In genomic region chr14:91409240-91409639, GRCh38 we compare ENCODE assay signal across 8 cellular contexts. TPM values are rescaled to one million over a fixed set of nuclear protein-coding genes. Genes with fewer than 3 reads are reported as not detected.
A peak's percentile ranks its signal among the peaks of the same experiment; 100 is the strongest.
DNase-seq lines count a peak whose midpoint lies in the region; ATAC-seq lines count a peak whose summit lies in the region.
"Not testable (repeated sequence)": the region's sequence is repeated elsewhere in the genome, so short reads cannot be mapped to it uniquely, and the experiment has no call there.

No MANE protein-coding gene starts in this region.

- intact Hi-C loops in naive thymus-derived CD4-positive, alpha-beta T cell (cut with micrococcal nuclease) = not testable (repeated sequence)

- H3K27me3 Mint-ChIP-seq in T-helper 17 cell; activated CD4-positive, alpha-beta memory T cell treated with anti-CD3 and anti-CD28 coated beads, Interleukin-2, amount 10 ng/mL, durations not matched to agents 7 days and 5 days; activated T-helper 17 cell treated with anti-CD3 and anti-CD28 coated beads, Interleukin-2, amount 50 U/mL, for 72 hours; activated naive CD8-positive, alpha-beta T cell treated with anti-CD3 and anti-CD28 coated beads, Interleukin-2, amount 10 ng/mL, durations not matched to agents 7 days and 5 days; naive thymus-derived CD4-positive, alpha-beta T cell; stimulated activated naive B cell treated with anti-CD40 and anti-IgM and Interleukin-4, amounts not matched to agents 10 μg/mL and 1 μg/mL and 100 μg/mL, for 72 hours: not testable (repeated sequence)

- H3K9ac ChIP-seq in BLaER1 treated with 17β-estradiol and CSF1 and Interleukin-3, amounts not matched to agents 10 nM and 100 nM = 0 out of 22 replicates have a peak overlapping the region, but pooled peaks of 1 of the 11 experiments have one; percentile 35

- peaks cover 11% of the 10 kb centered on the region for H3K36me3 Mint-ChIP-seq in T-helper 17 cell (ENCODE audit: low read depth)
- peaks cover 87% of the 10 kb centered on the region for H3K36me3 Mint-ChIP-seq in activated CD4-positive, alpha-beta memory T cell treated with anti-CD3 and anti-CD28 coated beads, Interleukin-2, amount 10 ng/mL, durations not matched to agents 7 days and 5 days (ENCODE audit: low read depth)
- peaks cover 85% of the 10 kb centered on the region for H3K36me3 Mint-ChIP-seq in activated T-helper 17 cell treated with anti-CD3 and anti-CD28 coated beads, Interleukin-2, amount 50 U/mL, for 72 hours (ENCODE audit: low read depth)
- H3K36me3 Mint-ChIP-seq in activated naive CD8-positive, alpha-beta T cell treated with anti-CD3 and anti-CD28 coated beads, Interleukin-2, amount 10 ng/mL, durations not matched to agents 7 days and 5 days = peaks cover 47% of the 10 kb centered on the region
- H3K36me3 Mint-ChIP-seq in naive thymus-derived CD4-positive, alpha-beta T cell = peaks cover 16 to 61% (median 47%) of the 10 kb centered on the region in 5 donors
- H3K36me3 Mint-ChIP-seq in stimulated activated naive B cell treated with anti-CD40 and anti-IgM and Interleukin-4, amounts not matched to agents 10 μg/mL and 1 μg/mL and 100 μg/mL, for 72 hours = peaks cover 61 to 74% of the 10 kb centered on the region in 2 donors

- CTCF ChIA-PET in activated CD4-positive, alpha-beta memory T cell treated with anti-CD3 and anti-CD28 coated beads, Interleukin-2, amount 10 ng/mL, durations not matched to agents 7 days and 5 days (lab: Charles Lee) = interaction anchor here (0.7 to 1.4 kb wide), 3 partner anchors 9 to 92 kb away, joined by 3 to 7 read pairs (median 4); no protein-coding TSS in a partner anchor
- CTCF ChIA-PET in naive thymus-derived CD4-positive, alpha-beta T cell (lab: Charles Lee) = interaction anchor here (0.5 to 1.5 kb wide), 6 partner anchors 9 to 234 kb away, joined by 3 to 7 read pairs (median 4); partner anchors contain the start of gene CCDC88C

- POLR2A ChIA-PET in activated CD4-positive, alpha-beta memory T cell treated with anti-CD3 and anti-CD28 coated beads, Interleukin-2, amount 10 ng/mL, durations not matched to agents 7 days and 5 days (lab: Charles Lee) = interaction anchor here (1.3 to 2.1 kb wide), 4 partner anchors 9 to 59 kb away, joined by 8 to 15 read pairs (median 11); partner anchors contain the start of gene CCDC88C
- POLR2A ChIA-PET in activated naive CD8-positive, alpha-beta T cell treated with anti-CD3 and anti-CD28 coated beads, Interleukin-2, amount 10 ng/mL, durations not matched to agents 7 days and 5 days (lab: Charles Lee) = interaction anchor here (0.7 to 1.6 kb wide), 6 partner anchors 9 to 475 kb away, joined by 3 to 10 read pairs (median 3); partner anchors contain the start of gene CCDC88C
- POLR2A ChIA-PET in naive thymus-derived CD4-positive, alpha-beta T cell (lab: Charles Lee) = interaction anchor here (0.9 to 1.8 kb wide), 7 partner anchors 9 to 92 kb away, joined by 3 to 7 read pairs (median 5); partner anchors contain the start of gene CCDC88C

- H4K20me1 ChIP-seq in BLaER1 treated with 17β-estradiol and CSF1 and Interleukin-3, amounts not matched to agents 10 nM and 100 nM = peaks cover 0 to 91% (median 81%) of the 10 kb centered on the region in 11 experiments; a peak in 19 of 22 replicates

- H3K9me3 Mint-ChIP-seq in activated CD4-positive, alpha-beta memory T cell treated with anti-CD3 and anti-CD28 coated beads, Interleukin-2, amount 10 ng/mL, durations not matched to agents 7 days and 5 days; activated T-helper 17 cell treated with anti-CD3 and anti-CD28 coated beads, Interleukin-2, amount 50 U/mL, for 72 hours; activated naive CD8-positive, alpha-beta T cell treated with anti-CD3 and anti-CD28 coated beads, Interleukin-2, amount 10 ng/mL, durations not matched to agents 7 days and 5 days; naive thymus-derived CD4-positive, alpha-beta T cell; stimulated activated naive B cell treated with anti-CD40 and anti-IgM and Interleukin-4, amounts not matched to agents 10 μg/mL and 1 μg/mL and 100 μg/mL, for 72 hours: not testable (repeated sequence)

- peak overlapping the region in 5 of 11 experiments; percentile 13 to 66 (median 43); a peak in 6 of 22 replicates for H3K27ac ChIP-seq in BLaER1 treated with 17β-estradiol and CSF1 and Interleukin-3, amounts not matched to agents 10 nM and 100 nM
- H3K27ac ChIP-seq in KOPT-K1 (ENCODE audit: low read depth, low read length, poor library complexity, severe bottlenecking) = peak overlapping the region; percentile 78
- H3K27ac ChIP-seq in naive thymus-derived CD4-positive, alpha-beta T cell (ENCODE audit: low read depth, low read length) = peak overlapping the region; percentile 95

- DNase-seq in T-helper 17 cell; activated CD4-positive, alpha-beta memory T cell treated with anti-CD3 and anti-CD28 coated beads, Interleukin-2, amount 10 ng/mL, durations not matched to agents 7 days and 5 days; stimulated activated naive B cell treated with anti-CD40 and anti-IgM and Interleukin-4, amounts not matched to agents 10 μg/mL and 1 μg/mL and 100 μg/mL, for 72 hours: not testable (repeated sequence)
- DNase-seq in activated naive CD8-positive, alpha-beta T cell treated with anti-CD3 and anti-CD28 coated beads, Interleukin-2, amount 10 ng/mL, durations not matched to agents 7 days and 5 days = peak; percentile 24
- peak in 1 of 9 donors; percentile 16 for DNase-seq in naive thymus-derived CD4-positive, alpha-beta T cell

- peaks cover 14 to 64% (median 44%) of the 10 kb centered on the region in 11 experiments for H3K36me3 ChIP-seq in BLaER1 treated with 17β-estradiol and CSF1 and Interleukin-3, amounts not matched to agents 10 nM and 100 nM
- H3K36me3 ChIP-seq in KOPT-K1 (ENCODE audit: insufficient read depth, low read length) = peaks cover 78% of the 10 kb centered on the region
- H3K36me3 ChIP-seq in naive thymus-derived CD4-positive, alpha-beta T cell (ENCODE audit: control insufficient read depth in 2 of 3, insufficient read depth in 3 of 3, low read length in 3 of 3) = peaks cover 7 to 28% (median 19%) of the 10 kb centered on the region in 3 experiments

- peak overlapping the region; percentile 99 for H3K27ac Mint-ChIP-seq in T-helper 17 cell
- peak overlapping the region; percentile 81 for H3K27ac Mint-ChIP-seq in activated CD4-positive, alpha-beta memory T cell treated with anti-CD3 and anti-CD28 coated beads, Interleukin-2, amount 10 ng/mL, durations not matched to agents 7 days and 5 days
- H3K27ac Mint-ChIP-seq in activated T-helper 17 cell treated with anti-CD3 and anti-CD28 coated beads, Interleukin-2, amount 50 U/mL, for 72 hours = peak overlapping the region; percentile 78
- H3K27ac Mint-ChIP-seq in activated naive CD8-positive, alpha-beta T cell treated with anti-CD3 and anti-CD28 coated beads, Interleukin-2, amount 10 ng/mL, durations not matched to agents 7 days and 5 days = peak overlapping the region; percentile 87
- peak overlapping the region; percentile 93 to 99 (median 95) for H3K27ac Mint-ChIP-seq in naive thymus-derived CD4-positive, alpha-beta T cell
- peak overlapping the region; percentile 74 for H3K27ac Mint-ChIP-seq in stimulated activated naive B cell treated with anti-CD40 and anti-IgM and Interleukin-4, amounts not matched to agents 10 μg/mL and 1 μg/mL and 100 μg/mL, for 72 hours

- peaks cover 37 to 100% (median 96%) of the 10 kb centered on the region in 10 experiments for H3K4me1 ChIP-seq in BLaER1 treated with 17β-estradiol and CSF1 and Interleukin-3, amounts not matched to agents 10 nM and 100 nM
- peaks cover 94 to 98% of the 10 kb centered on the region in 2 donors for H3K4me1 ChIP-seq in naive thymus-derived CD4-positive, alpha-beta T cell (ENCODE audit: control insufficient read depth in 2 of 2, insufficient read depth in 2 of 2, low read length in 2 of 2)

- H3K4me2 ChIP-seq in BLaER1 treated with 17β-estradiol and CSF1 and Interleukin-3, amounts not matched to agents 10 nM and 100 nM = peak overlapping the region; percentile 20 to 92 (median 79); a peak in 20 of 22 replicates

- H3K27me3 ChIP-seq in BLaER1 treated with 17β-estradiol and CSF1 and Interleukin-3, amounts not matched to agents 10 nM and 100 nM; naive thymus-derived CD4-positive, alpha-beta T cell (ENCODE audit: control insufficient read depth in 2 of 2, insufficient read depth in 2 of 2, low read length in 2 of 2): not testable (repeated sequence)

- H3K4me3 ChIP-seq in BLaER1 treated with 17β-estradiol and CSF1 and Interleukin-3, amounts not matched to agents 10 nM and 100 nM; naive thymus-derived CD4-positive, alpha-beta T cell (ENCODE audit: low read length): not testable (repeated sequence)

- H3K4me1 Mint-ChIP-seq in T-helper 17 cell = peaks cover 77% of the 10 kb centered on the region
- H3K4me1 Mint-ChIP-seq in activated CD4-positive, alpha-beta memory T cell treated with anti-CD3 and anti-CD28 coated beads, Interleukin-2, amount 10 ng/mL, durations not matched to agents 7 days and 5 days = peaks cover 95% of the 10 kb centered on the region
- peaks cover 61% of the 10 kb centered on the region for H3K4me1 Mint-ChIP-seq in activated T-helper 17 cell treated with anti-CD3 and anti-CD28 coated beads, Interleukin-2, amount 50 U/mL, for 72 hours
- peaks cover 82% of the 10 kb centered on the region for H3K4me1 Mint-ChIP-seq in activated naive CD8-positive, alpha-beta T cell treated with anti-CD3 and anti-CD28 coated beads, Interleukin-2, amount 10 ng/mL, durations not matched to agents 7 days and 5 days
- peaks cover 81 to 97% (median 91%) of the 10 kb centered on the region in 7 donors for H3K4me1 Mint-ChIP-seq in naive thymus-derived CD4-positive, alpha-beta T cell
- H3K4me1 Mint-ChIP-seq in stimulated activated naive B cell treated with anti-CD40 and anti-IgM and Interleukin-4, amounts not matched to agents 10 μg/mL and 1 μg/mL and 100 μg/mL, for 72 hours = peaks cover 60 to 91% of the 10 kb centered on the region in 2 donors

- H3K9me3 ChIP-seq in BLaER1 treated with 17β-estradiol and CSF1 and Interleukin-3, amounts not matched to agents 10 nM and 100 nM (replicated peaks in 1 of 11); KOPT-K1 (ENCODE audit: insufficient read depth, low read length, poor library complexity, severe bottlenecking); T-helper 17 cell (ENCODE audit: control insufficient read depth, low read length, poor library complexity, severe bottlenecking); naive thymus-derived CD4-positive, alpha-beta T cell (ENCODE audit: control insufficient read depth in 2 of 3, low read length in 3 of 3): not testable (repeated sequence)

- not testable (repeated sequence) for H3K4me3 Mint-ChIP-seq in T-helper 17 cell; activated CD4-positive, alpha-beta memory T cell treated with anti-CD3 and anti-CD28 coated beads, Interleukin-2, amount 10 ng/mL, durations not matched to agents 7 days and 5 days; stimulated activated naive B cell treated with anti-CD40 and anti-IgM and Interleukin-4, amounts not matched to agents 10 μg/mL and 1 μg/mL and 100 μg/mL, for 72 hours
- peak overlapping the region; percentile 99 for H3K4me3 Mint-ChIP-seq in activated T-helper 17 cell treated with anti-CD3 and anti-CD28 coated beads, Interleukin-2, amount 50 U/mL, for 72 hours
- H3K4me3 Mint-ChIP-seq in activated naive CD8-positive, alpha-beta T cell treated with anti-CD3 and anti-CD28 coated beads, Interleukin-2, amount 10 ng/mL, durations not matched to agents 7 days and 5 days = peak overlapping the region; percentile 40
- H3K4me3 Mint-ChIP-seq in naive thymus-derived CD4-positive, alpha-beta T cell = peak overlapping the region in 9 of 10 donors; percentile 62 to 100 (median 82)

- ATAC-seq in T-helper 17 cell; activated T-helper 17 cell treated with anti-CD3 and anti-CD28 coated beads, Interleukin-2, amount 50 U/mL, for 72 hours (replicated peaks); activated naive CD8-positive, alpha-beta T cell treated with anti-CD3 and anti-CD28 coated beads, Interleukin-2, amount 10 ng/mL, durations not matched to agents 7 days and 5 days (ENCODE audit: low read depth); naive thymus-derived CD4-positive, alpha-beta T cell; stimulated activated naive B cell treated with anti-CD40 and anti-IgM and Interleukin-4, amounts not matched to agents 10 μg/mL and 1 μg/mL and 100 μg/mL, for 72 hours (replicated peaks): not testable (repeated sequence)

RNA-seq across cellular contexts. Expression of gene CCDC88C, which starts 8.4 kb away (rescaled TPM):
- total RNA-seq in T-helper 17 cell = 100 to 1,000 TPM; 333 to 339 TPM
- total RNA-seq in activated CD4-positive, alpha-beta memory T cell treated with anti-CD3 and anti-CD28 coated beads, Interleukin-2, amount 10 ng/mL, durations not matched to agents 7 days and 5 days = 100 to 1,000 TPM; 168 to 175 TPM
- total RNA-seq in activated T-helper 17 cell treated with anti-CD3 and anti-CD28 coated beads, Interleukin-2, amount 50 U/mL, for 72 hours = 100 to 1,000 TPM; 143 to 172 TPM
- total RNA-seq in activated naive CD8-positive, alpha-beta T cell treated with anti-CD3 and anti-CD28 coated beads, Interleukin-2, amount 10 ng/mL, durations not matched to agents 7 days and 5 days = 100 to 1,000 TPM; 206 to 209 TPM
- total RNA-seq in naive thymus-derived CD4-positive, alpha-beta T cell = 100 to 1,000 TPM; 189 to 324 (median 277) TPM
- polyA plus RNA-seq in naive thymus-derived CD4-positive, alpha-beta T cell = 10 to 100 TPM; 23.6 to 44.9 TPM
